9 cellular contexts compared by ENCODE assay signal in genomic region chr16:67993207-67994036, GRCh38. TPM values are rescaled to one million over a fixed set of nuclear protein-coding genes. Genes with fewer than 3 reads are reported as not detected.
A peak's percentile ranks its signal among the peaks of the same experiment; 100 is the strongest.
DNase-seq lines count a peak whose midpoint lies in the region; ATAC-seq and TF ChIP-seq lines count a peak whose summit lies in the region.
"Had no signal": no experiment of that assay in that cellular context is flagged by ENCODE, and none has a peak within 500 bp of the region (broad histone marks: within the 10 kb centered on the region; RNA-seq: fewer than 3 reads in every experiment).

No MANE protein-coding gene starts in this region.

- peak; percentile 72 for ATAC-seq in GM19372 (IDR thresholded peaks at IDR 0.05; ENCODE audit: low read depth, unreplicated experiment)
- ATAC-seq in HG03521 (IDR thresholded peaks at IDR 0.05; ENCODE audit: unreplicated experiment), result peak; percentile 61
- ATAC-seq in natural killer cell treated with Interleukin-12 subunit alpha and Interleukin-12 subunit beta and Interleukin-15 and Interleukin-18, amount 100 ng/mL, for 72 hours, result peak; percentile 95
- ATAC-seq in stimulated activated naive B cell treated with anti-CD40 and anti-IgM and Interleukin-4, amounts not matched to agents 10 μg/mL and 1 μg/mL and 100 μg/mL, for 72 hours (replicated peaks), result peak; percentile 77 to 86

- H4K20me1 ChIP-seq in OCI-LY7 (ENCODE audit: insufficient read depth, low read length), result no peaks in the 10 kb centered on the region

- H3K36me3 ChIP-seq in OCI-LY7 (ENCODE audit: insufficient read depth, low read length), result no peaks in the 10 kb centered on the region
- H3K36me3 ChIP-seq in esophagus squamous epithelium, result no peaks in the 10 kb centered on the region

- H3K79me2 ChIP-seq in OCI-LY7 (ENCODE audit: insufficient read depth, low read depth, low read length), result no peaks in the 10 kb centered on the region

- 0% methylated on average over 6 of the region's 38 CpGs; no CpG with 5 or more reads in 1 of the 2 donors for whole genome bisulfite sequencing in esophagus squamous epithelium, 2 donors

- intact Hi-C loops in CD14-positive monocyte (cut with micrococcal nuclease), result loop anchor here (1.0 to 2.0 kb wide), 3 partner anchors 15 to 47 kb away; partner anchors contain the start of genes DDX28 (in 1 of the 2) and DUS2 (in 1 of the 2)
- intact Hi-C loops in OCI-LY7 (cut with micrococcal nuclease; ENCODE audit: unreplicated experiment), result loop anchor here (1.0 kb wide), 3 partner anchors 25 to 236 kb away; partner anchors contain the start of gene SLC12A4
- intact Hi-C loops in esophagus squamous epithelium (cut with DNase I), result loop anchor here (5.0 kb wide), 1 partner anchor 49 kb away; no protein-coding TSS in a partner anchor

- H3K9me3 ChIP-seq in OCI-LY7 (ENCODE audit: low read length) (no peaks in the 10 kb centered on the region), esophagus squamous epithelium (no peaks in the 10 kb centered on the region)

- TF ChIP-seq POLR2A in esophagus squamous epithelium (IDR thresholded peaks at IDR 0.05), result no peak

- no peaks in the 10 kb centered on the region for H3K27me3 Mint-ChIP-seq in CD14-positive monocyte (ENCODE audit: low read depth in 3 of 3)
- H3K27me3 Mint-ChIP-seq in activated T-cell treated with anti-CD3 and anti-CD28 coated beads, Interleukin-2, amount 50 U/mL, for 24 hours, result no peaks in the 10 kb centered on the region
- H3K27me3 Mint-ChIP-seq in natural killer cell treated with Interleukin-12 subunit alpha and Interleukin-12 subunit beta and Interleukin-15 and Interleukin-18, amount 100 ng/mL, for 72 hours, result no peaks in the 10 kb centered on the region
- H3K27me3 Mint-ChIP-seq in stimulated activated naive B cell treated with anti-CD40 and anti-IgM and Interleukin-4, amounts not matched to agents 10 μg/mL and 1 μg/mL and 100 μg/mL, for 72 hours, result no peaks in the 10 kb centered on the region

- no peak overlapping the region for H3K27ac ChIP-seq in OCI-LY7 (ENCODE audit: low read depth, low read length, poor library complexity, severe bottlenecking)
- peak overlapping the region; percentile 76 to 84 (median 82) for H3K27ac ChIP-seq in esophagus squamous epithelium

- H3K4me1 ChIP-seq in OCI-LY7 (ENCODE audit: insufficient read depth, low read length, poor library complexity, severe bottlenecking) (peaks cover 15% of the 10 kb centered on the region), esophagus squamous epithelium (peaks cover 10 to 15% (median 14%) of the 10 kb centered on the region in 3 donors)

- peak overlapping the region; percentile 87 for H2AFZ ChIP-seq in OCI-LY7 (ENCODE audit: low read length)

- H3K9me2 ChIP-seq in OCI-LY7 (ENCODE audit: insufficient read depth, low read length), result no peaks in the 10 kb centered on the region

- TF ChIP-seq CTCF in CD14-positive monocyte (IDR thresholded peaks at IDR 0.05) (peak; percentile 98), OCI-LY7 (conservative IDR thresholded peaks at IDR 0.05; ENCODE audit: low read length) (peak; percentile 95), esophagus squamous epithelium (IDR thresholded peaks at IDR 0.05) (peak; percentile 98 to 100 (median 99))

- H3K4me3 ChIP-seq in OCI-LY7 (ENCODE audit: low read depth, low read length, poor library complexity, severe bottlenecking), result peak overlapping the region; percentile 45
- peak overlapping the region; percentile 21 to 61 (median 43) for H3K4me3 ChIP-seq in esophagus squamous epithelium

- peak overlapping the region; percentile 64 for H3K4me2 ChIP-seq in OCI-LY7 (ENCODE audit: low read length)

- H3K9me3 Mint-ChIP-seq in CD14-positive monocyte, result no peaks in the 10 kb centered on the region
- no peaks in the 10 kb centered on the region for H3K9me3 Mint-ChIP-seq in activated T-cell treated with anti-CD3 and anti-CD28 coated beads, Interleukin-2, amount 50 U/mL, for 24 hours
- no peaks in the 10 kb centered on the region for H3K9me3 Mint-ChIP-seq in natural killer cell treated with Interleukin-12 subunit alpha and Interleukin-12 subunit beta and Interleukin-15 and Interleukin-18, amount 100 ng/mL, for 72 hours
- peaks cover 0 to 1% of the 10 kb centered on the region in 2 donors for H3K9me3 Mint-ChIP-seq in stimulated activated naive B cell treated with anti-CD40 and anti-IgM and Interleukin-4, amounts not matched to agents 10 μg/mL and 1 μg/mL and 100 μg/mL, for 72 hours

- peak overlapping the region; percentile 98 to 100 (median 100) for H3K27ac Mint-ChIP-seq in CD14-positive monocyte
- H3K27ac Mint-ChIP-seq in activated T-cell treated with anti-CD3 and anti-CD28 coated beads, Interleukin-2, amount 50 U/mL, for 24 hours, result peak overlapping the region; percentile 93
- peak overlapping the region; percentile 86 to 93 for H3K27ac Mint-ChIP-seq in natural killer cell treated with Interleukin-12 subunit alpha and Interleukin-12 subunit beta and Interleukin-15 and Interleukin-18, amount 100 ng/mL, for 72 hours
- H3K27ac Mint-ChIP-seq in stimulated activated naive B cell treated with anti-CD40 and anti-IgM and Interleukin-4, amounts not matched to agents 10 μg/mL and 1 μg/mL and 100 μg/mL, for 72 hours, result peak overlapping the region; percentile 97

- POLR2A ChIA-PET in OCI-LY7 (lab: Charles Lee), result interaction anchor here (0.7 to 0.9 kb wide), 2 partner anchors 10 to 47 kb away, joined by 3 to 6 read pairs; no protein-coding TSS in a partner anchor

- no peaks in the 10 kb centered on the region for H3K27me3 ChIP-seq in esophagus squamous epithelium

- BruUV-seq in OCI-LY7 (replicated peaks; lab: Mats Ljungman, UMichigan), result no TSS peak

- CTCF ChIA-PET in OCI-LY7 (lab: Charles Lee; ENCODE audit: unreplicated experiment), result interaction anchor here (0.6 to 1.2 kb wide), 3 partner anchors 11 to 81 kb away, joined by 3 to 5 read pairs (median 3); no protein-coding TSS in a partner anchor

- peak overlapping the region; percentile 78 to 92 for H3K4me3 Mint-ChIP-seq in CD14-positive monocyte
- peak overlapping the region; percentile 69 for H3K4me3 Mint-ChIP-seq in activated T-cell treated with anti-CD3 and anti-CD28 coated beads, Interleukin-2, amount 50 U/mL, for 24 hours
- peak overlapping the region; percentile 76 for H3K4me3 Mint-ChIP-seq in natural killer cell treated with Interleukin-12 subunit alpha and Interleukin-12 subunit beta and Interleukin-15 and Interleukin-18, amount 100 ng/mL, for 72 hours
- peak overlapping the region; percentile 69 to 80 for H3K4me3 Mint-ChIP-seq in stimulated activated naive B cell treated with anti-CD40 and anti-IgM and Interleukin-4, amounts not matched to agents 10 μg/mL and 1 μg/mL and 100 μg/mL, for 72 hours

- peaks cover 56% of the 10 kb centered on the region for H3K4me1 Mint-ChIP-seq in CD14-positive monocyte
- H3K4me1 Mint-ChIP-seq in activated T-cell treated with anti-CD3 and anti-CD28 coated beads, Interleukin-2, amount 50 U/mL, for 24 hours (ENCODE audit: low read depth), result peaks cover 41% of the 10 kb centered on the region
- peaks cover 15 to 34% of the 10 kb centered on the region in 2 donors for H3K4me1 Mint-ChIP-seq in natural killer cell treated with Interleukin-12 subunit alpha and Interleukin-12 subunit beta and Interleukin-15 and Interleukin-18, amount 100 ng/mL, for 72 hours (ENCODE audit: low read depth in 2 of 2)
- peaks cover 49 to 78% of the 10 kb centered on the region in 2 donors for H3K4me1 Mint-ChIP-seq in stimulated activated naive B cell treated with anti-CD40 and anti-IgM and Interleukin-4, amounts not matched to agents 10 μg/mL and 1 μg/mL and 100 μg/mL, for 72 hours

- peaks cover 32 to 52% of the 10 kb centered on the region in 2 donors for H3K36me3 Mint-ChIP-seq in CD14-positive monocyte
- no peaks in the 10 kb centered on the region for H3K36me3 Mint-ChIP-seq in activated T-cell treated with anti-CD3 and anti-CD28 coated beads, Interleukin-2, amount 50 U/mL, for 24 hours (ENCODE audit: low read depth)
- H3K36me3 Mint-ChIP-seq in natural killer cell treated with Interleukin-12 subunit alpha and Interleukin-12 subunit beta and Interleukin-15 and Interleukin-18, amount 100 ng/mL, for 72 hours, result no peaks in the 10 kb centered on the region
- H3K36me3 Mint-ChIP-seq in stimulated activated naive B cell treated with anti-CD40 and anti-IgM and Interleukin-4, amounts not matched to agents 10 μg/mL and 1 μg/mL and 100 μg/mL, for 72 hours, result peaks cover 0 to 2% of the 10 kb centered on the region in 2 donors

- DNase-seq in CD14-positive monocyte (ENCODE audit: low spot score) (peak; percentile 95), OCI-LY7 (ENCODE audit: low spot score) (peak; percentile 88), esophagus squamous epithelium (lab: John Stamatoyannopoulos, UW) (peak; percentile 61)
- DNase-seq in activated T-cell treated with anti-CD3 and anti-CD28 coated beads, Interleukin-2, amount 50 U/mL, for 24 hours, result peak; percentile 92
- DNase-seq in natural killer cell treated with Interleukin-12 subunit alpha and Interleukin-12 subunit beta and Interleukin-15 and Interleukin-18, amount 100 ng/mL, for 72 hours (ENCODE audit: low spot score), result peak; percentile 91
- peak; percentile 92 for DNase-seq in stimulated activated naive B cell treated with anti-CD40 and anti-IgM and Interleukin-4, amounts not matched to agents 10 μg/mL and 1 μg/mL and 100 μg/mL, for 72 hours

RNA-seq across cellular contexts. Expression of gene DPEP2, which starts 5.9 kb away (rescaled TPM):
- 100 to 1,000 TPM; 117 to 124 TPM for polyA plus RNA-seq in CD14-positive monocyte
- 0.13 and 0.22 TPM in 2 replicates for total RNA-seq in OCI-LY7 (2014; rRNA removed; shearing (Covaris generic))
- total RNA-seq in OCI-LY7 (2022), result 0.23 and 0.37 TPM in 2 replicates
- 1 to 10 TPM in 2 of 4 donors, under 1 TPM in 1, not detected in 1; 0.18 to 6.2 (median 4.0) TPM for total RNA-seq in esophagus squamous epithelium
- total RNA-seq in natural killer cell treated with Interleukin-12 subunit alpha and Interleukin-12 subunit beta and Interleukin-15 and Interleukin-18, amount 100 ng/mL, for 72 hours, result 1 to 10 TPM; 2.2 to 2.3 TPM

RNA-seq across cellular contexts. Expression of gene DPEP3, which starts 13.1 kb away (rescaled TPM):
- polyA plus RNA-seq in CD14-positive monocyte, result under 1 TPM; 0.20 to 0.25 TPM
- total RNA-seq in OCI-LY7 (2014; rRNA removed; shearing (Covaris generic)), result not detected in 2 replicates
- total RNA-seq in OCI-LY7 (2022), result not detected in 2 replicates
- total RNA-seq in esophagus squamous epithelium, result not detected
- not detected for total RNA-seq in natural killer cell treated with Interleukin-12 subunit alpha and Interleukin-12 subunit beta and Interleukin-15 and Interleukin-18, amount 100 ng/mL, for 72 hours

RNA-seq across cellular contexts. Expression of gene DPEP2NB, which starts 22.3 kb away (rescaled TPM):
- polyA plus RNA-seq in CD14-positive monocyte, result not detected
- total RNA-seq in OCI-LY7 (2014; rRNA removed; shearing (Covaris generic)), result 0.72 TPM in 1 of 2 replicates, not detected in the other
- total RNA-seq in OCI-LY7 (2022), result not detected in 2 replicates
- total RNA-seq in esophagus squamous epithelium, result not detected
- not detected for total RNA-seq in natural killer cell treated with Interleukin-12 subunit alpha and Interleukin-12 subunit beta and Interleukin-15 and Interleukin-18, amount 100 ng/mL, for 72 hours
- total RNA-seq: T-helper 1 cell treated with Interleukin-12 subunit alpha and Interleukin-12 subunit beta and Interleukin-4 antibody, amounts not matched to agents 30 ng/mL and 1 ng/mL, for 36 hours had no signal

RNA-seq across cellular contexts. Expression of gene SLC12A4, which starts 25.0 kb away (rescaled TPM):
- 1 to 10 TPM; 7.3 to 7.7 TPM for polyA plus RNA-seq in CD14-positive monocyte
- 8.3 and 10.0 TPM in 2 replicates for total RNA-seq in OCI-LY7 (2014; rRNA removed; shearing (Covaris generic))
- 16.7 and 22.5 TPM in 2 replicates for total RNA-seq in OCI-LY7 (2022)
- total RNA-seq in esophagus squamous epithelium, result 10 to 100 TPM in 2 of 4 donors, 1 to 10 TPM in 2; 7.4 to 29.8 (median 18.2) TPM
- 10 to 100 TPM; 32.9 to 84.4 TPM for total RNA-seq in natural killer cell treated with Interleukin-12 subunit alpha and Interleukin-12 subunit beta and Interleukin-15 and Interleukin-18, amount 100 ng/mL, for 72 hours

RNA-seq across cellular contexts. Expression of gene DDX28, which starts 29.6 kb away (rescaled TPM):
- 10 to 100 TPM; 27.7 to 42.9 TPM for polyA plus RNA-seq in CD14-positive monocyte
- 27.9 and 31.4 TPM in 2 replicates for total RNA-seq in OCI-LY7 (2014; rRNA removed; shearing (Covaris generic))
- total RNA-seq in OCI-LY7 (2022) (16.9 and 18.1 TPM in 2 replicates), esophagus squamous epithelium (10 to 100 TPM in 3 of 4 donors, 1 to 10 TPM in 1; 9.7 to 12.8 (median 11.6) TPM)
- 10 to 100 TPM; 16.2 to 20.1 TPM for total RNA-seq in natural killer cell treated with Interleukin-12 subunit alpha and Interleukin-12 subunit beta and Interleukin-15 and Interleukin-18, amount 100 ng/mL, for 72 hours
